40 cellular contexts compared by ENCODE assay signal in the genomic region with DNA sequence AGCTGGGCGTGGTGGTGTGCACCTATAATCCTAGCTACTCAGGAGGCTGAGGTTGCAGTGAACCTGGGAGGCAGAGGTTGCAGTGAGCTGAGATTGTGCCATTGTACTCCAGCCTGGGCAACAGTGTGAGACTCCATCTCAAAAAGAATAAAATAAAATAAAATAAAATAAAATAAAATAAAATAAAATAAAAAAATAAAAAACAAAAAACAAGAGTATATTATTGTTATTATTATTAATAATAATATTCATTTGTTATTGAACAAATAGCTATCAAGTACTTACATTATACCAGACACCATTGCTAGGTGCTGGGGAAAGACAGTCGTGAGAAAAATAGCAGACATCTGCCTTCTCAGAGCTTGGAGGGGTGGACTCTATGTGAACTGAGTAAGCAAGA. TPM values are rescaled to one million over a fixed set of nuclear protein-coding genes. Genes with fewer than 3 reads are reported as not detected.
"Had no signal": no experiment of that assay in that cellular context is flagged by ENCODE, and none has a peak within 500 bp of the region (broad histone marks: within the 10 kb centered on the region; RNA-seq: fewer than 3 reads in every experiment).

No MANE protein-coding gene starts in this region.

- H3K4me3 ChIP-seq: adrenal gland, ascending aorta, body of pancreas, breast epithelium, cardiac muscle cell had no signal

- ATAC-seq: activated naive CD4-positive, alpha-beta T cell treated with anti-CD3 and anti-CD28 coated beads, Interleukin-2, amount 50 U/mL, for 72 hours; activated naive CD8-positive, alpha-beta T cell treated with anti-CD3 and anti-CD28 coated beads, Interleukin-2, amount 50 U/mL, for 24 hours; activated T-cell treated with anti-CD3 and anti-CD28 coated beads, Interleukin-2, amount 50 U/mL, for 4 hours; activated T-cell treated with anti-CD3 and anti-CD28 coated beads, Interleukin-2, amount 50 U/mL, for 72 hours; activated T-helper 17 cell treated with anti-CD3 and anti-CD28 coated beads, Interleukin-2, amount 50 U/mL, for 72 hours; body of pancreas had no signal

- H3K9me3 Mint-ChIP-seq: activated naive CD4-positive, alpha-beta T cell treated with anti-CD3 and anti-CD28 coated beads for 36 hours; activated naive CD4-positive, alpha-beta T cell treated with anti-CD3 and anti-CD28 coated beads, Interleukin-2, amount 10 ng/mL, durations not matched to agents 7 days and 5 days; activated naive CD4-positive, alpha-beta T cell treated with anti-CD3 and anti-CD28 coated beads, Interleukin-2, amount 50 U/mL, for 24 hours; activated naive CD4-positive, alpha-beta T cell treated with anti-CD3 and anti-CD28 coated beads, Interleukin-2, amount 50 U/mL, for 72 hours; activated naive CD8-positive, alpha-beta T cell treated with anti-CD3 and anti-CD28 coated beads for 36 hours; activated naive CD8-positive, alpha-beta T cell treated with anti-CD3 and anti-CD28 coated beads, Interleukin-2, amount 10 ng/mL, durations not matched to agents 7 days and 5 days; activated naive CD8-positive, alpha-beta T cell treated with anti-CD3 and anti-CD28 coated beads, Interleukin-2, amount 50 U/mL, for 24 hours; activated T-cell treated with anti-CD3 and anti-CD28 coated beads, Interleukin-2, amount 50 U/mL, for 24 hours; activated T-cell treated with anti-CD3 and anti-CD28 coated beads, Interleukin-2, amount 50 U/mL, for 4 hours; activated T-cell treated with anti-CD3 and anti-CD28 coated beads, Interleukin-2, amount 50 U/mL, for 72 hours; activated T-helper 1 cell treated with anti-CD3 and anti-CD28 coated beads, Interleukin-12 subunit alpha, Interleukin-12 subunit beta, Interleukin-2, Interleukin-4 antibody, amounts not matched to agents 30 ng/mL and 10 ng/mL and 1 ng/mL, durations not matched to agents 14 hours and 24 hours and 36 hours; activated T-helper 17 cell treated with anti-CD3 and anti-CD28 coated beads, Interleukin-2, amount 50 U/mL, for 72 hours; activated T-helper 2 cell treated with anti-CD3 and anti-CD28 coated beads, Interferon-gamma antibody, Interleukin-2, Interleukin-4, amounts not matched to agents 10 μg/mL and 5 μg/mL and 100 μg/mL, durations not matched to agents 14 hours and 24 hours and 36 hours; brain; central memory CD8-positive, alpha-beta T cell had no signal

- FAIRE-seq: astrocyte, bronchial epithelial cell had no signal

- H3K4me1 ChIP-seq: adrenal gland, ascending aorta, breast epithelium had no signal

- H3K36me3 Mint-ChIP-seq: activated naive CD4-positive, alpha-beta T cell treated with anti-CD3 and anti-CD28 coated beads, Interleukin-2, amount 10 ng/mL, durations not matched to agents 7 days and 5 days; activated naive CD4-positive, alpha-beta T cell treated with anti-CD3 and anti-CD28 coated beads, Interleukin-2, amount 50 U/mL, for 24 hours; activated naive CD4-positive, alpha-beta T cell treated with anti-CD3 and anti-CD28 coated beads, Interleukin-2, amount 50 U/mL, for 72 hours; activated naive CD8-positive, alpha-beta T cell; activated naive CD8-positive, alpha-beta T cell treated with anti-CD3 and anti-CD28 coated beads for 36 hours; activated naive CD8-positive, alpha-beta T cell treated with anti-CD3 and anti-CD28 coated beads, Interleukin-2, amount 10 ng/mL, durations not matched to agents 7 days and 5 days; brain had no signal

- H3K27ac Mint-ChIP-seq: activated naive CD4-positive, alpha-beta T cell treated with anti-CD3 and anti-CD28 coated beads for 36 hours; activated naive CD4-positive, alpha-beta T cell treated with anti-CD3 and anti-CD28 coated beads, Interleukin-2, amount 10 ng/mL, durations not matched to agents 7 days and 5 days; activated naive CD4-positive, alpha-beta T cell treated with anti-CD3 and anti-CD28 coated beads, Interleukin-2, amount 50 U/mL, for 24 hours; activated naive CD4-positive, alpha-beta T cell treated with anti-CD3 and anti-CD28 coated beads, Interleukin-2, amount 50 U/mL, for 72 hours; activated naive CD8-positive, alpha-beta T cell; activated naive CD8-positive, alpha-beta T cell treated with anti-CD3 and anti-CD28 coated beads for 36 hours; activated naive CD8-positive, alpha-beta T cell treated with anti-CD3 and anti-CD28 coated beads, Interleukin-2, amount 10 ng/mL, durations not matched to agents 7 days and 5 days; activated naive CD8-positive, alpha-beta T cell treated with anti-CD3 and anti-CD28 coated beads, Interleukin-2, amount 50 U/mL, for 24 hours; activated T-cell treated with anti-CD3 and anti-CD28 coated beads, Interleukin-2, amount 50 U/mL, for 24 hours; activated T-cell treated with anti-CD3 and anti-CD28 coated beads, Interleukin-2, amount 50 U/mL, for 72 hours; activated T-helper 1 cell treated with anti-CD3 and anti-CD28 coated beads, Interleukin-12 subunit alpha, Interleukin-12 subunit beta, Interleukin-2, Interleukin-4 antibody, amounts not matched to agents 30 ng/mL and 10 ng/mL and 1 ng/mL, durations not matched to agents 14 hours and 24 hours and 36 hours; activated T-helper 17 cell treated with anti-CD3 and anti-CD28 coated beads, Interleukin-2, amount 50 U/mL, for 72 hours; activated T-helper 2 cell treated with anti-CD3 and anti-CD28 coated beads, Interferon-gamma antibody, Interleukin-2, Interleukin-4, amounts not matched to agents 10 μg/mL and 5 μg/mL and 100 μg/mL, durations not matched to agents 14 hours and 24 hours and 36 hours; brain had no signal

- DNase-seq: activated effector memory CD4-positive, alpha-beta T cell treated with anti-CD3 and anti-CD28 coated beads, Interleukin-2, amount 50 U/mL, for 16 hours; activated effector memory CD4-positive, alpha-beta T cell treated with Interleukin-2 at 50 U/mL for 16 hours; activated gamma-delta T cell; activated gamma-delta T cell treated with Interleukin-2 at 50 U/mL for 16 hours; activated naive CD4-positive, alpha-beta T cell; activated naive CD4-positive, alpha-beta T cell treated with anti-CD3 and anti-CD28 coated beads for 36 hours; activated naive CD4-positive, alpha-beta T cell treated with anti-CD3 and anti-CD28 coated beads, Interleukin-2, amount 10 ng/mL, durations not matched to agents 7 days and 5 days; activated naive CD4-positive, alpha-beta T cell treated with anti-CD3 and anti-CD28 coated beads, Interleukin-2, amount 50 U/mL, for 16 hours; activated naive CD4-positive, alpha-beta T cell treated with Interleukin-2 at 50 U/mL for 16 hours; activated naive CD8-positive, alpha-beta T cell treated with anti-CD3 and anti-CD28 coated beads for 36 hours; activated naive CD8-positive, alpha-beta T cell treated with anti-CD3 and anti-CD28 coated beads, Interleukin-2, amount 10 ng/mL, durations not matched to agents 7 days and 5 days; activated naive CD8-positive, alpha-beta T cell treated with anti-CD3 and anti-CD28 coated beads, Interleukin-2, amount 50 U/mL, for 24 hours; activated T-cell treated with anti-CD3 and anti-CD28 coated beads, Interleukin-2, amount 50 U/mL, for 24 hours; activated T-cell treated with anti-CD3 and anti-CD28 coated beads, Interleukin-2, amount 50 U/mL, for 4 hours; activated T-cell treated with anti-CD3 and anti-CD28 coated beads, Interleukin-2, amount 50 U/mL, for 48 hours; activated T-cell treated with anti-CD3 and anti-CD28 coated beads, Interleukin-2, amount 50 U/mL, for 72 hours; adrenal gland; amniotic stem cell; amygdala; anterior cingulate cortex; aorta; body of pancreas; brain microvascular endothelial cell; caudate nucleus; central memory CD4-positive, alpha-beta T cell; cerebellar nuclear complex had no signal

- H3K9me3 ChIP-seq: adrenal gland, ascending aorta, body of pancreas, breast epithelium had no signal

- H3K27ac ChIP-seq: adrenal gland, ascending aorta, body of pancreas, brain microvascular endothelial cell, breast epithelium, cardiac muscle cell had no signal

- H3K4me1 Mint-ChIP-seq: activated naive CD4-positive, alpha-beta T cell treated with anti-CD3 and anti-CD28 coated beads, Interleukin-2, amount 10 ng/mL, durations not matched to agents 7 days and 5 days; activated naive CD4-positive, alpha-beta T cell treated with anti-CD3 and anti-CD28 coated beads, Interleukin-2, amount 50 U/mL, for 24 hours; activated naive CD8-positive, alpha-beta T cell treated with anti-CD3 and anti-CD28 coated beads for 36 hours; activated naive CD8-positive, alpha-beta T cell treated with anti-CD3 and anti-CD28 coated beads, Interleukin-2, amount 10 ng/mL, durations not matched to agents 7 days and 5 days; activated naive CD8-positive, alpha-beta T cell treated with anti-CD3 and anti-CD28 coated beads, Interleukin-2, amount 50 U/mL, for 24 hours; activated T-helper 17 cell treated with anti-CD3 and anti-CD28 coated beads, Interleukin-2, amount 50 U/mL, for 72 hours; brain; central memory CD8-positive, alpha-beta T cell had no signal

- H3K36me3 ChIP-seq: adrenal gland, ascending aorta, brain microvascular endothelial cell, breast epithelium, cardiac muscle cell had no signal

- H3K4me3 Mint-ChIP-seq: activated naive CD4-positive, alpha-beta T cell treated with anti-CD3 and anti-CD28 coated beads for 36 hours; activated naive CD4-positive, alpha-beta T cell treated with anti-CD3 and anti-CD28 coated beads, Interleukin-2, amount 10 ng/mL, durations not matched to agents 7 days and 5 days; activated naive CD4-positive, alpha-beta T cell treated with anti-CD3 and anti-CD28 coated beads, Interleukin-2, amount 50 U/mL, for 24 hours; activated naive CD8-positive, alpha-beta T cell; activated naive CD8-positive, alpha-beta T cell treated with anti-CD3 and anti-CD28 coated beads for 36 hours; activated naive CD8-positive, alpha-beta T cell treated with anti-CD3 and anti-CD28 coated beads, Interleukin-2, amount 10 ng/mL, durations not matched to agents 7 days and 5 days; activated naive CD8-positive, alpha-beta T cell treated with anti-CD3 and anti-CD28 coated beads, Interleukin-2, amount 50 U/mL, for 24 hours; activated T-cell treated with anti-CD3 and anti-CD28 coated beads, Interleukin-2, amount 50 U/mL, for 24 hours; activated T-cell treated with anti-CD3 and anti-CD28 coated beads, Interleukin-2, amount 50 U/mL, for 4 hours; activated T-cell treated with anti-CD3 and anti-CD28 coated beads, Interleukin-2, amount 50 U/mL, for 72 hours; activated T-helper 1 cell treated with anti-CD3 and anti-CD28 coated beads, Interleukin-12 subunit alpha, Interleukin-12 subunit beta, Interleukin-2, Interleukin-4 antibody, amounts not matched to agents 30 ng/mL and 10 ng/mL and 1 ng/mL, durations not matched to agents 14 hours and 24 hours and 36 hours; activated T-helper 17 cell treated with anti-CD3 and anti-CD28 coated beads, Interleukin-2, amount 50 U/mL, for 72 hours; brain; central memory CD8-positive, alpha-beta T cell had no signal

- H3K27me3 ChIP-seq: ascending aorta, body of pancreas had no signal

RNA-seq across cellular contexts. Expression of gene PAX2, which starts 24.1 kb away (rescaled TPM):
- total RNA-seq: activated naive CD4-positive, alpha-beta T cell treated with anti-CD3 and anti-CD28 coated beads for 36 hours; activated naive CD4-positive, alpha-beta T cell treated with anti-CD3 and anti-CD28 coated beads, Interleukin-2, amount 50 U/mL, for 72 hours; activated naive CD8-positive, alpha-beta T cell treated with anti-CD3 and anti-CD28 coated beads for 36 hours; activated naive CD8-positive, alpha-beta T cell treated with anti-CD3 and anti-CD28 coated beads, Interleukin-2, amount 10 ng/mL, durations not matched to agents 7 days and 5 days; activated T-cell treated with anti-CD3 and anti-CD28 coated beads, Interleukin-2, amount 50 U/mL, for 4 hours; activated T-helper 1 cell treated with anti-CD3 and anti-CD28 coated beads, Interleukin-12 subunit alpha, Interleukin-12 subunit beta, Interleukin-2, Interleukin-4 antibody, amounts not matched to agents 30 ng/mL and 10 ng/mL and 1 ng/mL, durations not matched to agents 14 hours and 24 hours and 36 hours; aorta; ascending aorta; bronchial epithelial cell; cardiac muscle cell; cardiac septum had no signal
